Comparison of ENCODE assay signal across 1 cellular context in the genomic region with DNA sequence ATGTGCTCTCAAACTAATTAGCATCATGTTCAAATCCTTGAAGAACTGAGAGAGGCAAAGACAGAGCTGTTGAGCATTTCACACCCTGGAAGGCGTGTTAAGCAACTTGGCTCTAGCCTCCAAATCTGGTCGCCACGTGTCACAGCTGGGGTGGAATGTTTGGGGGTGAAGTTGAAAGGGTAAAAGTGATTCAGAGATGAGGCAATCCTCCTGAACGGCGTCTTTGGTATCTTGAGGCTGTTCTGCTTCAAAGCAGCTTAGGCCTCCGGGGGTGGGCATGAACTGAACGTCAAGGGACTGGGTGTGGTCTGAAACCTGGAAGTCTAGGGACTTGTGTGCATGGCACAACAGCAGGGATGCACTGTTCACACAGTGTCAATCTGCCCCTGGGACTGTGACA.
TF ChIP-seq lines count a peak whose summit lies in the region.

No MANE protein-coding gene starts in this region.

TF ChIP-seq in K562, 482 proteins besides CTCF, POLR2A, EP300 and RAD21 (continued from another document):
- TF ChIP-seq, protein P1, sequence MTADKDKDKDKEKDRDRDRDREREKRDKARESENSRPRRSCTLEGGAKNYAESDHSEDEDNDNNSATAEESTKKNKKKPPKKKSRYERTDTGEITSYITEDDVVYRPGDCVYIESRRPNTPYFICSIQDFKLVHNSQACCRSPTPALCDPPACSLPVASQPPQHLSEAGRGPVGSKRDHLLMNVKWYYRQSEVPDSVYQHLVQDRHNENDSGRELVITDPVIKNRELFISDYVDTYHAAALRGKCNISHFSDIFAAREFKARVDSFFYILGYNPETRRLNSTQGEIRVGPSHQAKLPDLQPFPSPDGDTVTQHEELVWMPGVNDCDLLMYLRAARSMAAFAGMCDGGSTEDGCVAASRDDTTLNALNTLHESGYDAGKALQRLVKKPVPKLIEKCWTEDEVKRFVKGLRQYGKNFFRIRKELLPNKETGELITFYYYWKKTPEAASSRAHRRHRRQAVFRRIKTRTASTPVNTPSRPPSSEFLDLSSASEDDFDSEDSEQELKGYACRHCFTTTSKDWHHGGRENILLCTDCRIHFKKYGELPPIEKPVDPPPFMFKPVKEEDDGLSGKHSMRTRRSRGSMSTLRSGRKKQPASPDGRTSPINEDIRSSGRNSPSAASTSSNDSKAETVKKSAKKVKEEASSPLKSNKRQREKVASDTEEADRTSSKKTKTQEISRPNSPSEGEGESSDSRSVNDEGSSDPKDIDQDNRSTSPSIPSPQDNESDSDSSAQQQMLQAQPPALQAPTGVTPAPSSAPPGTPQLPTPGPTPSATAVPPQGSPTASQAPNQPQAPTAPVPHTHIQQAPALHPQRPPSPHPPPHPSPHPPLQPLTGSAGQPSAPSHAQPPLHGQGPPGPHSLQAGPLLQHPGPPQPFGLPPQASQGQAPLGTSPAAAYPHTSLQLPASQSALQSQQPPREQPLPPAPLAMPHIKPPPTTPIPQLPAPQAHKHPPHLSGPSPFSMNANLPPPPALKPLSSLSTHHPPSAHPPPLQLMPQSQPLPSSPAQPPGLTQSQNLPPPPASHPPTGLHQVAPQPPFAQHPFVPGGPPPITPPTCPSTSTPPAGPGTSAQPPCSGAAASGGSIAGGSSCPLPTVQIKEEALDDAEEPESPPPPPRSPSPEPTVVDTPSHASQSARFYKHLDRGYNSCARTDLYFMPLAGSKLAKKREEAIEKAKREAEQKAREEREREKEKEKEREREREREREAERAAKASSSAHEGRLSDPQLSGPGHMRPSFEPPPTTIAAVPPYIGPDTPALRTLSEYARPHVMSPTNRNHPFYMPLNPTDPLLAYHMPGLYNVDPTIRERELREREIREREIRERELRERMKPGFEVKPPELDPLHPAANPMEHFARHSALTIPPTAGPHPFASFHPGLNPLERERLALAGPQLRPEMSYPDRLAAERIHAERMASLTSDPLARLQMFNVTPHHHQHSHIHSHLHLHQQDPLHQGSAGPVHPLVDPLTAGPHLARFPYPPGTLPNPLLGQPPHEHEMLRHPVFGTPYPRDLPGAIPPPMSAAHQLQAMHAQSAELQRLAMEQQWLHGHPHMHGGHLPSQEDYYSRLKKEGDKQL (CRISPR knock-in tag; IDR thresholded peaks at IDR 0.05; ENCODE audit: borderline replicate concordance) = no peak
- TF ChIP-seq NR2C1 (IDR thresholded peaks at IDR 0.05) (no peak), NR2C1 (tag; IDR thresholded peaks at IDR 0.05) (peak; percentile 82), CEBPB (tag; IDR thresholded peaks at IDR 0.05) (peak; percentile 34), CEBPG (CRISPR knock-in tag; IDR thresholded peaks at IDR 0.05) (no peak), CEBPG (tag; conservative IDR thresholded peaks at IDR 0.05 in 1 of 2, IDR thresholded peaks at IDR 0.05 in 1 of 2) (peak in 1 of 2 experiments; percentile 59; a peak in 1 of 4 replicates), NR2C2 (CRISPR knock-in tag; IDR thresholded peaks at IDR 0.05) (no peak), NR2C2 (tag; IDR thresholded peaks at IDR 0.05) (peak; percentile 49)
- TF ChIP-seq, protein P2, sequence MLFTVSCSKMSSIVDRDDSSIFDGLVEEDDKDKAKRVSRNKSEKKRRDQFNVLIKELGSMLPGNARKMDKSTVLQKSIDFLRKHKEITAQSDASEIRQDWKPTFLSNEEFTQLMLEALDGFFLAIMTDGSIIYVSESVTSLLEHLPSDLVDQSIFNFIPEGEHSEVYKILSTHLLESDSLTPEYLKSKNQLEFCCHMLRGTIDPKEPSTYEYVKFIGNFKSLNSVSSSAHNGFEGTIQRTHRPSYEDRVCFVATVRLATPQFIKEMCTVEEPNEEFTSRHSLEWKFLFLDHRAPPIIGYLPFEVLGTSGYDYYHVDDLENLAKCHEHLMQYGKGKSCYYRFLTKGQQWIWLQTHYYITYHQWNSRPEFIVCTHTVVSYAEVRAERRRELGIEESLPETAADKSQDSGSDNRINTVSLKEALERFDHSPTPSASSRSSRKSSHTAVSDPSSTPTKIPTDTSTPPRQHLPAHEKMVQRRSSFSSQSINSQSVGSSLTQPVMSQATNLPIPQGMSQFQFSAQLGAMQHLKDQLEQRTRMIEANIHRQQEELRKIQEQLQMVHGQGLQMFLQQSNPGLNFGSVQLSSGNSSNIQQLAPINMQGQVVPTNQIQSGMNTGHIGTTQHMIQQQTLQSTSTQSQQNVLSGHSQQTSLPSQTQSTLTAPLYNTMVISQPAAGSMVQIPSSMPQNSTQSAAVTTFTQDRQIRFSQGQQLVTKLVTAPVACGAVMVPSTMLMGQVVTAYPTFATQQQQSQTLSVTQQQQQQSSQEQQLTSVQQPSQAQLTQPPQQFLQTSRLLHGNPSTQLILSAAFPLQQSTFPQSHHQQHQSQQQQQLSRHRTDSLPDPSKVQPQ (CRISPR knock-in tag; IDR thresholded peaks at IDR 0.05; ENCODE audit: borderline replicate concordance) = no peak
- TF ChIP-seq, protein P3, sequence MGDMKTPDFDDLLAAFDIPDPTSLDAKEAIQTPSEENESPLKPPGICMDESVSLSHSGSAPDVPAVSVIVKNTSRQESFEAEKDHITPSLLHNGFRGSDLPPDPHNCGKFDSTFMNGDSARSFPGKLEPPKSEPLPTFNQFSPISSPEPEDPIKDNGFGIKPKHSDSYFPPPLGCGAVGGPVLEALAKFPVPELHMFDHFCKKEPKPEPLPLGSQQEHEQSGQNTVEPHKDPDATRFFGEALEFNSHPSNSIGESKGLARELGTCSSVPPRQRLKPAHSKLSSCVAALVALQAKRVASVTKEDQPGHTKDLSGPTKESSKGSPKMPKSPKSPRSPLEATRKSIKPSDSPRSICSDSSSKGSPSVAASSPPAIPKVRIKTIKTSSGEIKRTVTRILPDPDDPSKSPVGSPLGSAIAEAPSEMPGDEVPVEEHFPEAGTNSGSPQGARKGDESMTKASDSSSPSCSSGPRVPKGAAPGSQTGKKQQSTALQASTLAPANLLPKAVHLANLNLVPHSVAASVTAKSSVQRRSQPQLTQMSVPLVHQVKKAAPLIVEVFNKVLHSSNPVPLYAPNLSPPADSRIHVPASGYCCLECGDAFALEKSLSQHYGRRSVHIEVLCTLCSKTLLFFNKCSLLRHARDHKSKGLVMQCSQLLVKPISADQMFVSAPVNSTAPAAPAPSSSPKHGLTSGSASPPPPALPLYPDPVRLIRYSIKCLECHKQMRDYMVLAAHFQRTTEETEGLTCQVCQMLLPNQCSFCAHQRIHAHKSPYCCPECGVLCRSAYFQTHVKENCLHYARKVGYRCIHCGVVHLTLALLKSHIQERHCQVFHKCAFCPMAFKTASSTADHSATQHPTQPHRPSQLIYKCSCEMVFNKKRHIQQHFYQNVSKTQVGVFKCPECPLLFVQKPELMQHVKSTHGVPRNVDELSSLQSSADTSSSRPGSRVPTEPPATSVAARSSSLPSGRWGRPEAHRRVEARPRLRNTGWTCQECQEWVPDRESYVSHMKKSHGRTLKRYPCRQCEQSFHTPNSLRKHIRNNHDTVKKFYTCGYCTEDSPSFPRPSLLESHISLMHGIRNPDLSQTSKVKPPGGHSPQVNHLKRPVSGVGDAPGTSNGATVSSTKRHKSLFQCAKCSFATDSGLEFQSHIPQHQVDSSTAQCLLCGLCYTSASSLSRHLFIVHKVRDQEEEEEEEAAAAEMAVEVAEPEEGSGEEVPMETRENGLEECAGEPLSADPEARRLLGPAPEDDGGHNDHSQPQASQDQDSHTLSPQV (IDR thresholded peaks at IDR 0.05) = peak; percentile 42; the same call in 1 of the 2 replicates
- TF ChIP-seq, protein P4, sequence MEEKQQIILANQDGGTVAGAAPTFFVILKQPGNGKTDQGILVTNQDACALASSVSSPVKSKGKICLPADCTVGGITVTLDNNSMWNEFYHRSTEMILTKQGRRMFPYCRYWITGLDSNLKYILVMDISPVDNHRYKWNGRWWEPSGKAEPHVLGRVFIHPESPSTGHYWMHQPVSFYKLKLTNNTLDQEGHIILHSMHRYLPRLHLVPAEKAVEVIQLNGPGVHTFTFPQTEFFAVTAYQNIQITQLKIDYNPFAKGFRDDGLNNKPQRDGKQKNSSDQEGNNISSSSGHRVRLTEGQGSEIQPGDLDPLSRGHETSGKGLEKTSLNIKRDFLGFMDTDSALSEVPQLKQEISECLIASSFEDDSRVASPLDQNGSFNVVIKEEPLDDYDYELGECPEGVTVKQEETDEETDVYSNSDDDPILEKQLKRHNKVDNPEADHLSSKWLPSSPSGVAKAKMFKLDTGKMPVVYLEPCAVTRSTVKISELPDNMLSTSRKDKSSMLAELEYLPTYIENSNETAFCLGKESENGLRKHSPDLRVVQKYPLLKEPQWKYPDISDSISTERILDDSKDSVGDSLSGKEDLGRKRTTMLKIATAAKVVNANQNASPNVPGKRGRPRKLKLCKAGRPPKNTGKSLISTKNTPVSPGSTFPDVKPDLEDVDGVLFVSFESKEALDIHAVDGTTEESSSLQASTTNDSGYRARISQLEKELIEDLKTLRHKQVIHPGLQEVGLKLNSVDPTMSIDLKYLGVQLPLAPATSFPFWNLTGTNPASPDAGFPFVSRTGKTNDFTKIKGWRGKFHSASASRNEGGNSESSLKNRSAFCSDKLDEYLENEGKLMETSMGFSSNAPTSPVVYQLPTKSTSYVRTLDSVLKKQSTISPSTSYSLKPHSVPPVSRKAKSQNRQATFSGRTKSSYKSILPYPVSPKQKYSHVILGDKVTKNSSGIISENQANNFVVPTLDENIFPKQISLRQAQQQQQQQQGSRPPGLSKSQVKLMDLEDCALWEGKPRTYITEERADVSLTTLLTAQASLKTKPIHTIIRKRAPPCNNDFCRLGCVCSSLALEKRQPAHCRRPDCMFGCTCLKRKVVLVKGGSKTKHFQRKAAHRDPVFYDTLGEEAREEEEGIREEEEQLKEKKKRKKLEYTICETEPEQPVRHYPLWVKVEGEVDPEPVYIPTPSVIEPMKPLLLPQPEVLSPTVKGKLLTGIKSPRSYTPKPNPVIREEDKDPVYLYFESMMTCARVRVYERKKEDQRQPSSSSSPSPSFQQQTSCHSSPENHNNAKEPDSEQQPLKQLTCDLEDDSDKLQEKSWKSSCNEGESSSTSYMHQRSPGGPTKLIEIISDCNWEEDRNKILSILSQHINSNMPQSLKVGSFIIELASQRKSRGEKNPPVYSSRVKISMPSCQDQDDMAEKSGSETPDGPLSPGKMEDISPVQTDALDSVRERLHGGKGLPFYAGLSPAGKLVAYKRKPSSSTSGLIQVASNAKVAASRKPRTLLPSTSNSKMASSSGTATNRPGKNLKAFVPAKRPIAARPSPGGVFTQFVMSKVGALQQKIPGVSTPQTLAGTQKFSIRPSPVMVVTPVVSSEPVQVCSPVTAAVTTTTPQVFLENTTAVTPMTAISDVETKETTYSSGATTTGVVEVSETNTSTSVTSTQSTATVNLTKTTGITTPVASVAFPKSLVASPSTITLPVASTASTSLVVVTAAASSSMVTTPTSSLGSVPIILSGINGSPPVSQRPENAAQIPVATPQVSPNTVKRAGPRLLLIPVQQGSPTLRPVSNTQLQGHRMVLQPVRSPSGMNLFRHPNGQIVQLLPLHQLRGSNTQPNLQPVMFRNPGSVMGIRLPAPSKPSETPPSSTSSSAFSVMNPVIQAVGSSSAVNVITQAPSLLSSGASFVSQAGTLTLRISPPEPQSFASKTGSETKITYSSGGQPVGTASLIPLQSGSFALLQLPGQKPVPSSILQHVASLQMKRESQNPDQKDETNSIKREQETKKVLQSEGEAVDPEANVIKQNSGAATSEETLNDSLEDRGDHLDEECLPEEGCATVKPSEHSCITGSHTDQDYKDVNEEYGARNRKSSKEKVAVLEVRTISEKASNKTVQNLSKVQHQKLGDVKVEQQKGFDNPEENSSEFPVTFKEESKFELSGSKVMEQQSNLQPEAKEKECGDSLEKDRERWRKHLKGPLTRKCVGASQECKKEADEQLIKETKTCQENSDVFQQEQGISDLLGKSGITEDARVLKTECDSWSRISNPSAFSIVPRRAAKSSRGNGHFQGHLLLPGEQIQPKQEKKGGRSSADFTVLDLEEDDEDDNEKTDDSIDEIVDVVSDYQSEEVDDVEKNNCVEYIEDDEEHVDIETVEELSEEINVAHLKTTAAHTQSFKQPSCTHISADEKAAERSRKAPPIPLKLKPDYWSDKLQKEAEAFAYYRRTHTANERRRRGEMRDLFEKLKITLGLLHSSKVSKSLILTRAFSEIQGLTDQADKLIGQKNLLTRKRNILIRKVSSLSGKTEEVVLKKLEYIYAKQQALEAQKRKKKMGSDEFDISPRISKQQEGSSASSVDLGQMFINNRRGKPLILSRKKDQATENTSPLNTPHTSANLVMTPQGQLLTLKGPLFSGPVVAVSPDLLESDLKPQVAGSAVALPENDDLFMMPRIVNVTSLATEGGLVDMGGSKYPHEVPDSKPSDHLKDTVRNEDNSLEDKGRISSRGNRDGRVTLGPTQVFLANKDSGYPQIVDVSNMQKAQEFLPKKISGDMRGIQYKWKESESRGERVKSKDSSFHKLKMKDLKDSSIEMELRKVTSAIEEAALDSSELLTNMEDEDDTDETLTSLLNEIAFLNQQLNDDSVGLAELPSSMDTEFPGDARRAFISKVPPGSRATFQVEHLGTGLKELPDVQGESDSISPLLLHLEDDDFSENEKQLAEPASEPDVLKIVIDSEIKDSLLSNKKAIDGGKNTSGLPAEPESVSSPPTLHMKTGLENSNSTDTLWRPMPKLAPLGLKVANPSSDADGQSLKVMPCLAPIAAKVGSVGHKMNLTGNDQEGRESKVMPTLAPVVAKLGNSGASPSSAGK (IDR thresholded peaks at IDR 0.05) = peak; percentile 32; the same call in 1 of the 2 replicates
TF ChIP-seq in K562: peak in this region for 8.
